ENCODE assay signal across 22 cellular contexts in the genomic region with DNA sequence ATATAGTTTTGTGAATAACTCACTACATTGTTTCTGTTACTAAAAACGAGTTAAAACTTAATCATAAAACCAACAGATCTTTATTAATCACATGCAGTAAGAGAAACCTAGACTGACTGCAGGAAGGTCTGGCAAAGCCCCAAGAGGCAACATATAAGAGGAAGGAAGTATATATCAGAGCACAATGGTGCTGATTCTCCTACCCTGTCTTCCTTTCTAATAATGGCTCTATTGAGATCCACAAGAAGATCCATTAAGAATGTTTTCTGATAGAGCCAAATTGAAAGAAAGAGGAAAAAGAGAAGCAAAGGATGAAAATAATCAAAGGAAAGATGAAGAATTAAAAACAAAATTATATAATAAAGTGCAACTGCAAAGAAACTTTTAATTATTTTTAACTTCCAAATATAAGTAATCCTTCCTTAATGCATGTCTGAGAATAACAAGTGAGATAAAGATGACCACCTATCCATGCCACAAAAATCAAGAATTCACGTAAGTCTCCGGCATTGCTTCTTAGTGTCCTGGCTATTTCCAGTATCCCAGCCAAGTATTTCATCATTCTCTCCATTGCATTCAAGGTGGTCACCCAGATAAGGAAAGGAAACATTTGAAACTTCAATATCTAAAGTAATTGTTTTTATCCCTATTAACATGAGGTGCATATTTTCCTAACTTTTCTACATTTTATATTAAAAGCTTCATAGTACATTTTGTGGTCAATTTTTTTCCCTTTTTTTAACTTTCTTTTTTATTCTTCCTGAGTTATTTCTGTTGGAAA.
A peak's percentile ranks its signal among the peaks of the same experiment; 100 is the strongest.
DNase-seq lines count a peak whose midpoint lies in the region; ATAC-seq, FAIRE-seq and TF ChIP-seq lines count a peak whose summit lies in the region.
"Had no signal": no experiment of that assay in that cellular context is flagged by ENCODE, and none has a peak within 500 bp of the region (broad histone marks: within the 10 kb centered on the region; RNA-seq: fewer than 3 reads in every experiment).

No MANE protein-coding gene starts in this region.

- H3K4me3 ChIP-seq in bronchial epithelial cell (ENCODE audit: low read depth, low read length) = no peak overlapping the region
- H3K4me3 ChIP-seq: GM23248, sigmoid colon had no signal

- H3K4me1 Mint-ChIP-seq in T-cell = no peaks in the 10 kb centered on the region
- H3K4me1 Mint-ChIP-seq: CD8-positive, alpha-beta memory T cell; naive thymus-derived CD4-positive, alpha-beta T cell had no signal

- no peaks in the 10 kb centered on the region for H3K36me3 Mint-ChIP-seq in T-cell
- H3K36me3 Mint-ChIP-seq: CD8-positive, alpha-beta memory T cell; naive thymus-derived CD4-positive, alpha-beta T cell had no signal

- no peaks in the 10 kb centered on the region for H3K27me3 ChIP-seq in bronchial epithelial cell (ENCODE audit: control insufficient read depth, insufficient read depth, low read length)
- H3K27me3 ChIP-seq: foreskin keratinocyte, sigmoid colon, tibial nerve had no signal

- POLR2A ChIA-PET in T-cell (lab: Charles Lee) = no interaction called here

- no peak for FAIRE-seq in bronchial epithelial cell (lab: Jason Lieb, UNC)
- FAIRE-seq: keratinocyte had no signal

- ATAC-seq in left lobe of liver (peak; percentile 52), T-cell (replicated peaks in 1 of 4) (no peak), HG03565 (IDR thresholded peaks at IDR 0.05; ENCODE audit: unreplicated experiment) (no peak), left cardiac atrium (no peak)
- ATAC-seq: effector memory CD8-positive, alpha-beta T cell; foreskin keratinocyte; naive thymus-derived CD4-positive, alpha-beta T cell had no signal

- no peaks in the 10 kb centered on the region for H3K36me3 ChIP-seq in bronchial epithelial cell (ENCODE audit: control insufficient read depth, insufficient read depth, low read length)
- H3K36me3 ChIP-seq: sigmoid colon, tibial nerve had no signal

- DNase-seq in DMS53 treated with DMSO at 0.1 percent for 48 hours (lab: John Stamatoyannopoulos, UW; ENCODE audit: unreplicated experiment) = peak; percentile 67
- DNase-seq in NCI-H69 (lab: John Stamatoyannopoulos, UW) = peak; percentile 38
- peak; percentile 8 for DNase-seq in bronchial epithelial cell (ENCODE audit: low read depth)
- DNase-seq in left lobe of liver (ENCODE audit: low spot score) = no peak
- DNase-seq in T-cell = no peak
- no peak for DNase-seq in HuH-7 (ENCODE audit: low spot score)
- DNase-seq in left cardiac atrium = no peak
- DNase-seq: activated CD4-positive, alpha-beta T cell treated with anti-CD3 and anti-CD28 coated beads for 48 hours; activated effector memory CD4-positive, alpha-beta T cell treated with anti-CD3 and anti-CD28 coated beads, Interleukin-2, amount 50 U/mL, for 16 hours; CD8-positive, alpha-beta memory T cell; effector memory CD8-positive, alpha-beta T cell; foreskin keratinocyte; GM23248; hippocampal formation; mesenchymal stem cell; naive thymus-derived CD4-positive, alpha-beta T cell; NCI-H1436 treated with DMSO at 0.1 percent for 48 hours; sigmoid colon; stimulated activated naive CD4-positive, alpha-beta T cell treated with Interleukin-2 at 50 U/mL for 16 hours had no signal

- H3K9me3 Mint-ChIP-seq in T-cell = no peaks in the 10 kb centered on the region
- H3K9me3 Mint-ChIP-seq: effector memory CD8-positive, alpha-beta T cell had no signal

- TF ChIP-seq CTCF in bronchial epithelial cell (IDR thresholded peaks at IDR 0.05; ENCODE audit: insufficient read depth, low read length, severe bottlenecking) = no peak

- H3K27me3 Mint-ChIP-seq in T-cell = no peaks in the 10 kb centered on the region
- H3K27me3 Mint-ChIP-seq: CD8-positive, alpha-beta memory T cell; effector memory CD8-positive, alpha-beta T cell; naive thymus-derived CD4-positive, alpha-beta T cell had no signal

- CTCF ChIA-PET in T-cell (lab: Charles Lee) = no interaction called here

- intact Hi-C loops in left cardiac atrium (cut with DNase I) = no loop called here

- no peak overlapping the region for H3K4me3 Mint-ChIP-seq in T-cell
- H3K4me3 Mint-ChIP-seq: CD8-positive, alpha-beta memory T cell; effector memory CD8-positive, alpha-beta T cell; naive thymus-derived CD4-positive, alpha-beta T cell had no signal

- no peak overlapping the region for H3K27ac Mint-ChIP-seq in T-cell
- H3K27ac Mint-ChIP-seq: CD8-positive, alpha-beta memory T cell; effector memory CD8-positive, alpha-beta T cell; naive thymus-derived CD4-positive, alpha-beta T cell had no signal

Comparison
In these comparisons a context has a peak if more than half of its experiments do, and no peak if none do; other contexts are left out.
1. DNase-seq: peak in DMS53 treated with DMSO at 0.1 percent for 48 hours (single experiment), NCI-H69 (single experiment) and bronchial epithelial cell (single experiment); none in left lobe of liver (single experiment), T-cell (0 of 34), HuH-7 (single experiment) and left cardiac atrium (single experiment).